17 cellular contexts compared by ENCODE assay signal in the genomic region with DNA sequence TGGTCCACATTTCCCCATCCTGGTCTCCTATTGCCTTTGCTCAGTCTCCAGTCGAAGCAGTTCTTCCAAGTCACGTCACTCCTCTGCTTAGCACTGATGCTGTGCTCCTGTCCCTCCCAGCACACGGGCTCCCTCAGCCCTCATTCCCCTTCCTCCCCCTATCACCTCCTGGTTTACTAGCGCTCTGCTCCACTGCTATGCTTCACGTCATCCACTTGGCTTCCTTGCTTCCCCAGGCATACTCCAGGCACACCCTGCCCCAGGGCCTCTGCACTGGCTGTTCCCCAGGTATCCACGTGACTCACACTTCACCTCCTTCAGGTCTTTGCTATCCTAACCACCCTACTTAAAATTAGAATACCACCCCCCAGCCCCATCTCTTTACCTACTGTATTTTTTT.
DNase-seq lines count a peak whose midpoint lies in the region; ATAC-seq and TF ChIP-seq lines count a peak whose summit lies in the region.
"Had no signal": no experiment of that assay in that cellular context is flagged by ENCODE, and none has a peak within 500 bp of the region (broad histone marks: within the 10 kb centered on the region; RNA-seq: fewer than 3 reads in every experiment).

No MANE protein-coding gene starts in this region.

- RAD21 ChIA-PET in HCT116 (lab: Charles Lee; ENCODE audit: low non-redundant PET in 1 of 2, low total read pairs in 2 of 2, uncharacterized antibody in 2 of 2, unreplicated experiment in 2 of 2) = no interaction called here

- DNase-seq in HCT116 (ENCODE audit: low read depth, low spot score) (no peak), HEK293T (ENCODE audit: extremely low spot score) (peak; percentile 37), endodermal cell (peak; percentile 41), kidney tubule cell (ENCODE audit: low spot score) (peak; percentile 8), NK-92 (lab: John Stamatoyannopoulos, UW; ENCODE audit: unreplicated experiment) (no peak)
- DNase-seq in activated naive CD4-positive, alpha-beta T cell treated with anti-CD3 and anti-CD28 coated beads, Interleukin-2, amount 10 ng/mL, durations not matched to agents 7 days and 5 days = no peak
- no peak for DNase-seq in CD8-positive, alpha-beta T cell
- DNase-seq: BE2C; CD4-positive, alpha-beta memory T cell; MG63; NCI-H1105 treated with DMSO at 0.1 percent for 48 hours; NCI-H187 treated with DMSO at 0.1 percent for 48 hours; NCI-H524 treated with DMSO at 0.1 percent for 48 hours; SHP77 had no signal

- no peaks in the 10 kb centered on the region for H3K79me2 ChIP-seq in HCT116 (ENCODE audit: insufficient read depth, low read length)

- H3K9me3 ChIP-seq in HCT116 (ENCODE audit: control insufficient read depth in 1 of 2, insufficient read depth in 1 of 2, low read depth in 1 of 2, low read length in 2 of 2) = no peaks in the 10 kb centered on the region
- no peaks in the 10 kb centered on the region for H3K9me3 ChIP-seq in endodermal cell (ENCODE audit: control insufficient read depth, low read length)
- no peaks in the 10 kb centered on the region for H3K9me3 ChIP-seq in CD8-positive, alpha-beta T cell (ENCODE audit: low read length)
- H3K9me3 ChIP-seq: BE2C had no signal

- no peak for TF ChIP-seq CTCF in HCT116 (IDR thresholded peaks at IDR 0.05 in 2 of 3, conservative IDR thresholded peaks at IDR 0.05 in 1 of 3; ENCODE audit: borderline replicate concordance in 1 of 3, insufficient read depth in 1 of 3, low read depth in 2 of 3, low read length in 2 of 3)
- TF ChIP-seq CTCF in endodermal cell (conservative IDR thresholded peaks at IDR 0.05) = no peak
- no peak for TF ChIP-seq CTCF in CD8-positive, alpha-beta T cell (IDR thresholded peaks at IDR 0.05)

- no peak overlapping the region for H2AFZ ChIP-seq in HCT116 (ENCODE audit: low read depth, low read length, poor library complexity, severe bottlenecking)
- H2AFZ ChIP-seq: GM23338 had no signal

- H4K20me1 ChIP-seq in HCT116 (ENCODE audit: insufficient read depth) = no peaks in the 10 kb centered on the region

- POLR2A ChIA-PET in HCT116 (lab: Charles Lee) = no interaction called here
- POLR2A ChIA-PET in HEK293T (lab: Yijun Ruan, JAX) = interaction anchor here (1.8 to 2.0 kb wide), 2 partner anchors 70 to 268 kb away, joined by 4 to 9 read pairs; no protein-coding TSS in a partner anchor
- POLR2A ChIA-PET in CD8-positive, alpha-beta T cell (lab: Charles Lee) = no interaction called here

- H3K27ac ChIP-seq in HCT116 (ENCODE audit: low read depth, low read length) (no peak overlapping the region), endodermal cell (ENCODE audit: low read depth, low read length) (no peak overlapping the region)
- H3K27ac ChIP-seq in CD8-positive, alpha-beta T cell (ENCODE audit: low read depth, low read length) = no peak overlapping the region
- H3K27ac ChIP-seq: KMS-11 had no signal

- H3K9me3 Mint-ChIP-seq in endodermal cell = no peaks in the 10 kb centered on the region
- no peaks in the 10 kb centered on the region for H3K9me3 Mint-ChIP-seq in activated naive CD4-positive, alpha-beta T cell treated with anti-CD3 and anti-CD28 coated beads, Interleukin-2, amount 10 ng/mL, durations not matched to agents 7 days and 5 days
- peaks cover 6% of the 10 kb centered on the region for H3K9me3 Mint-ChIP-seq in CD8-positive, alpha-beta T cell

- 83 to 85% methylated on average over 6 of the region's 6 CpGs for WGBS in endodermal cell (ENCODE audit: insufficient coverage in 1 of 2, insufficient read length in 1 of 2), 2 experiments

- H3K27me3 Mint-ChIP-seq in endodermal cell (ENCODE audit: insufficient read depth) = peaks cover 56% of the 10 kb centered on the region
- H3K27me3 Mint-ChIP-seq in activated naive CD4-positive, alpha-beta T cell treated with anti-CD3 and anti-CD28 coated beads, Interleukin-2, amount 10 ng/mL, durations not matched to agents 7 days and 5 days = no peaks in the 10 kb centered on the region
- peaks cover 10% of the 10 kb centered on the region for H3K27me3 Mint-ChIP-seq in CD8-positive, alpha-beta T cell (ENCODE audit: low read depth)

- BruUV-seq in HCT116 (replicated peaks; lab: Mats Ljungman, UMichigan) = no TSS peak

- no peaks in the 10 kb centered on the region for H3K36me3 Mint-ChIP-seq in endodermal cell (ENCODE audit: low read depth)
- H3K36me3 Mint-ChIP-seq in activated naive CD4-positive, alpha-beta T cell treated with anti-CD3 and anti-CD28 coated beads, Interleukin-2, amount 10 ng/mL, durations not matched to agents 7 days and 5 days = no peaks in the 10 kb centered on the region
- no peaks in the 10 kb centered on the region for H3K36me3 Mint-ChIP-seq in CD8-positive, alpha-beta T cell
- H3K36me3 Mint-ChIP-seq: CD4-positive, alpha-beta memory T cell had no signal

- no peak overlapping the region for H3K4me3 Mint-ChIP-seq in endodermal cell
- H3K4me3 Mint-ChIP-seq in activated naive CD4-positive, alpha-beta T cell treated with anti-CD3 and anti-CD28 coated beads, Interleukin-2, amount 10 ng/mL, durations not matched to agents 7 days and 5 days = no peak overlapping the region
- H3K4me3 Mint-ChIP-seq in CD8-positive, alpha-beta T cell = no peak overlapping the region
- H3K4me3 Mint-ChIP-seq: CD4-positive, alpha-beta memory T cell; GM23338 had no signal

- peaks cover 12% of the 10 kb centered on the region for H3K4me1 Mint-ChIP-seq in endodermal cell
- no peaks in the 10 kb centered on the region for H3K4me1 Mint-ChIP-seq in activated naive CD4-positive, alpha-beta T cell treated with anti-CD3 and anti-CD28 coated beads, Interleukin-2, amount 10 ng/mL, durations not matched to agents 7 days and 5 days
- H3K4me1 Mint-ChIP-seq in CD8-positive, alpha-beta T cell (ENCODE audit: low read depth) = no peaks in the 10 kb centered on the region
- H3K4me1 Mint-ChIP-seq: CD4-positive, alpha-beta memory T cell had no signal

- intact Hi-C loops in HCT116 (cut with micrococcal nuclease) = no loop called here
- intact Hi-C loops in CD8-positive, alpha-beta T cell (cut with DNase I, micrococcal nuclease) = no loop called here

- CTCF ChIA-PET in HCT116 (lab: Charles Lee) (no interaction called here), HEK293T (lab: Yijun Ruan, JAX) (interaction anchor here (0.7 kb wide), 1 partner anchor 692 kb away, joined by 3 read pairs; no protein-coding TSS in a partner anchor)
- CTCF ChIA-PET in activated naive CD4-positive, alpha-beta T cell treated with anti-CD3 and anti-CD28 coated beads, Interleukin-2, amount 10 ng/mL, durations not matched to agents 7 days and 5 days (lab: Charles Lee) = no interaction called here
- CTCF ChIA-PET in CD8-positive, alpha-beta T cell (lab: Charles Lee) = no interaction called here

- no peaks in the 10 kb centered on the region for H3K27me3 ChIP-seq in HCT116 (ENCODE audit: insufficient read depth, low read length)
- peaks cover 13% of the 10 kb centered on the region for H3K27me3 ChIP-seq in endodermal cell (ENCODE audit: control insufficient read depth, insufficient read depth, low read length, poor library complexity, severe bottlenecking)
- H3K27me3 ChIP-seq in CD8-positive, alpha-beta T cell (ENCODE audit: insufficient read depth, low read length) = no peaks in the 10 kb centered on the region
- H3K27me3 ChIP-seq: BE2C, MG63 had no signal

- ATAC-seq in HCT116 = peak; percentile 70
- ATAC-seq in CD8-positive, alpha-beta T cell = no peak
- ATAC-seq: GM23338, SK-N-SH treated with all-trans-retinoic acid at 6 μM for 48 hours had no signal

- H3K9me2 ChIP-seq in HCT116 (ENCODE audit: insufficient read depth) = no peaks in the 10 kb centered on the region

- H3K4me3 ChIP-seq in HCT116 (replicated peaks in 1 of 2; ENCODE audit: low read depth in 1 of 2, low read length in 2 of 2) (no peak overlapping the region), endodermal cell (ENCODE audit: low read length) (no peak overlapping the region)
- H3K4me3 ChIP-seq in CD8-positive, alpha-beta T cell (ENCODE audit: low read depth, low read length) = no peak overlapping the region
- H3K4me3 ChIP-seq: GM23338, MG63 had no signal

- no peak for TF ChIP-seq RAD21 in HCT116 (IDR thresholded peaks at IDR 0.05; ENCODE audit: low read depth)

- H3K36me3 ChIP-seq in HCT116 (ENCODE audit: control insufficient read depth in 1 of 2, insufficient read depth in 2 of 2, low read length in 2 of 2) = no peaks in the 10 kb centered on the region
- H3K36me3 ChIP-seq in endodermal cell (ENCODE audit: control insufficient read depth, insufficient read depth, low read length) = no peaks in the 10 kb centered on the region
- no peaks in the 10 kb centered on the region for H3K36me3 ChIP-seq in CD8-positive, alpha-beta T cell (ENCODE audit: insufficient read depth, low read length)
- H3K36me3 ChIP-seq: BE2C, MG63 had no signal

- H3K9ac ChIP-seq in HCT116 (ENCODE audit: low read length) (no peak overlapping the region), endodermal cell (ENCODE audit: extremely low read depth, low read length, poor library complexity, severe bottlenecking) (no peak overlapping the region)
- H3K9ac ChIP-seq: KMS-11 had no signal

- no peak overlapping the region for H3K27ac Mint-ChIP-seq in endodermal cell
- H3K27ac Mint-ChIP-seq in activated naive CD4-positive, alpha-beta T cell treated with anti-CD3 and anti-CD28 coated beads, Interleukin-2, amount 10 ng/mL, durations not matched to agents 7 days and 5 days = no peak overlapping the region
- no peak overlapping the region for H3K27ac Mint-ChIP-seq in CD8-positive, alpha-beta T cell
- H3K27ac Mint-ChIP-seq: GM23338 had no signal

- H3K4me1 ChIP-seq in HCT116 (ENCODE audit: control insufficient read depth in 1 of 2, insufficient read depth in 2 of 2, low read length in 2 of 2) (no peaks in the 10 kb centered on the region), endodermal cell (ENCODE audit: control insufficient read depth, insufficient read depth, low read length) (no peaks in the 10 kb centered on the region)
- H3K4me1 ChIP-seq in CD8-positive, alpha-beta T cell (ENCODE audit: insufficient read depth, low read length) = no peaks in the 10 kb centered on the region
- H3K4me1 ChIP-seq: BE2C had no signal

- TF ChIP-seq POLR2A in HCT116 (IDR thresholded peaks at IDR 0.05; ENCODE audit: borderline replicate concordance, extremely low read depth, insufficient read depth, insufficient read length) = no peak

- no peak overlapping the region for H3K4me2 ChIP-seq in HCT116 (ENCODE audit: low read length)
- H3K4me2 ChIP-seq: GM23338, KMS-11 had no signal

TF ChIP-seq in HCT116, 20 proteins besides CTCF, POLR2A, EP300 and RAD21 (continues in another document):
- TF ChIP-seq POLR2AphosphoS5 (IDR thresholded peaks at IDR 0.05; ENCODE audit: low read depth, low read length) (no peak), CBX3 (IDR thresholded peaks at IDR 0.05; ENCODE audit: low read depth) (no peak), SIN3A (IDR thresholded peaks at IDR 0.05; ENCODE audit: low read depth) (no peak), SP1 (IDR thresholded peaks at IDR 0.05; ENCODE audit: low read depth) (no peak), EZH2 (IDR thresholded peaks at IDR 0.05) (no peak)

TF ChIP-seq in HEK293T, 16 proteins besides CTCF, POLR2A, EP300 and RAD21 (continues in another document):
- TF ChIP-seq BHLHE40 (IDR thresholded peaks at IDR 0.05; ENCODE audit: borderline replicate concordance) (no peak), ARNT (IDR thresholded peaks at IDR 0.05) (no peak)

Comparison
In these comparisons a context has a peak if more than half of its experiments do, and no peak if none do; other contexts are left out.
1. DNase-seq: peak in HEK293T (single experiment), endodermal cell (single experiment) and kidney tubule cell (single experiment); none in HCT116 (single experiment), activated naive CD4-positive, alpha-beta T cell treated with anti-CD3 and anti-CD28 coated beads, Interleukin-2, amount 10 ng/mL, durations not matched to agents 7 days and 5 days (single experiment), NK-92 (single experiment) and CD8-positive, alpha-beta T cell (0 of 7).